ENCODE assay signal across 8 cellular contexts in the genomic region with DNA sequence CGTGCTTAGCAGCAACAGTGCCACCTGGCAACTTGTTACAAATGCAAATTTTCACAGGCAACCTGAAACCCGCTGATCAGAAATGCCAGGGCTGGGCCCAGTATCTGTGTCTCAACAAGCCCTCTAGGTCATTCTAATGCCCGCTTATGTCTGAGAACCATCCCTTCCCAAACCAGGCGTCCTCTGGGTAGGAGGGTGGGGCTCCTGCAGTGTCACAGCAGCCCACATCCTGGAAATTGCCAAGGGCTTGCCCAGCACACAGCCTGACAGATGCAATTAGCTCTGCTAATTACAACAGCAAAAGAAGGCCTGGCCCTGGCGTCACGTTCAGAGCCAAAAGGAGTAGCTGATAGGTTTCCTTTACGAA. TPM values are rescaled to one million over a fixed set of nuclear protein-coding genes. Genes with fewer than 3 reads are reported as not detected.
DNase-seq lines count a peak whose midpoint lies in the region; ATAC-seq and TF ChIP-seq lines count a peak whose summit lies in the region.

No MANE protein-coding gene starts in this region.

- no peaks in the 10 kb centered on the region for H3K27me3 ChIP-seq in left ventricle myocardium inferior (ENCODE audit: low read depth)
- H3K27me3 ChIP-seq in MG63: no peaks in the 10 kb centered on the region
- no peaks in the 10 kb centered on the region for H3K27me3 ChIP-seq in Caco-2 (replicated peaks; ENCODE audit: control insufficient read depth, insufficient read depth, low read length)

- DNase-seq in AML-193 (lab: John Stamatoyannopoulos, UW): peak; percentile 54 to 60
- DNase-seq in SKM-1 (lab: John Stamatoyannopoulos, UW; ENCODE audit: unreplicated experiment): peak; percentile 46
- no peak for DNase-seq in left ventricle myocardium inferior
- no peak for DNase-seq in MG63
- DNase-seq in Caco-2: no peak
- no peak for DNase-seq in GDM1 (lab: John Stamatoyannopoulos, UW)
- no peak for DNase-seq in occipital lobe (lab: John Stamatoyannopoulos, UW)

- H3K27me3 Mint-ChIP-seq in Caco-2 (ENCODE audit: insufficient read depth, unreplicated experiment): no peaks in the 10 kb centered on the region

- POLR2A ChIA-PET in Caco-2 (lab: Charles Lee): no interaction called here

- H3K36me3 ChIP-seq in left ventricle myocardium inferior: no peaks in the 10 kb centered on the region
- peaks cover 42% of the 10 kb centered on the region for H3K36me3 ChIP-seq in MG63
- H3K36me3 ChIP-seq in Caco-2 (ENCODE audit: control insufficient read depth, insufficient read depth, low read length): no peaks in the 10 kb centered on the region

- no peaks in the 10 kb centered on the region for H3K36me3 Mint-ChIP-seq in Caco-2 (ENCODE audit: insufficient read depth, unreplicated experiment)

- H3K27ac Mint-ChIP-seq in Caco-2 (ENCODE audit: unreplicated experiment): no peak overlapping the region

- H3K27ac ChIP-seq in left ventricle myocardium inferior (replicated peaks): peak overlapping the region; percentile 99

- no peaks in the 10 kb centered on the region for H3K9me3 ChIP-seq in left ventricle myocardium inferior (replicated peaks)
- no peaks in the 10 kb centered on the region for H3K9me3 ChIP-seq in MG63
- no peaks in the 10 kb centered on the region for H3K9me3 ChIP-seq in Caco-2

- BruUV-seq in Caco-2 (replicated peaks; lab: Mats Ljungman, UMichigan): no TSS peak

- peak; percentile 52 for ATAC-seq in GM21447 (IDR thresholded peaks at IDR 0.05; ENCODE audit: unreplicated experiment)

- CTCF ChIA-PET in Caco-2 (lab: Charles Lee): no interaction called here

- TF ChIP-seq CTCF in left ventricle myocardium inferior (IDR thresholded peaks at IDR 0.05; ENCODE audit: borderline replicate concordance) (no peak), Caco-2 (IDR thresholded peaks at IDR 0.05; ENCODE audit: insufficient read depth in 1 of 2, low read depth in 1 of 2, low read length in 1 of 2, severe bottlenecking in 1 of 2, unreplicated experiment in 1 of 2) (no peak)

- H3K4me1 Mint-ChIP-seq in Caco-2 (ENCODE audit: low read depth, unreplicated experiment): no peaks in the 10 kb centered on the region

- intact Hi-C loops in left ventricle myocardium inferior (cut with micrococcal nuclease) (no loop called here), Caco-2 (cut with micrococcal nuclease; ENCODE audit: unreplicated experiment) (no loop called here)

- H3K9me3 Mint-ChIP-seq in Caco-2 (ENCODE audit: unreplicated experiment): no peaks in the 10 kb centered on the region

- H3K4me1 ChIP-seq in left ventricle myocardium inferior (peaks cover 100% of the 10 kb centered on the region), Caco-2 (no peaks in the 10 kb centered on the region)

- no peak overlapping the region for H3K4me3 Mint-ChIP-seq in Caco-2 (ENCODE audit: unreplicated experiment)

- no peak overlapping the region for H3K4me3 ChIP-seq in left ventricle myocardium inferior
- no peak overlapping the region for H3K4me3 ChIP-seq in MG63
- H3K4me3 ChIP-seq in Caco-2 (ENCODE audit: low read depth, low read length): no peak overlapping the region

RNA-seq across cellular contexts. Expression of gene ITPRIP, which starts 15.9 kb away (rescaled TPM):
- total RNA-seq in left ventricle myocardium inferior: 35.4 TPM
- 5.6 and 15.5 TPM in 2 replicates for total RNA-seq in MG63 (2014; rRNA removed; shearing (Covaris generic); ENCODE audit: low replicate concordance)
- total RNA-seq in Caco-2 (2022): 3.1 and 3.4 TPM in 2 replicates
- 1.6 TPM for total RNA-seq in occipital lobe

RNA-seq across cellular contexts. Expression of gene CFAP58, which starts 31.2 kb away (rescaled TPM):
- total RNA-seq in left ventricle myocardium inferior (3.5 TPM), Caco-2 (2022) (not detected in 2 replicates), occipital lobe (0.62 TPM)
- total RNA-seq in MG63 (2014; rRNA removed; shearing (Covaris generic); ENCODE audit: low replicate concordance): 0.05 and 0.20 TPM in 2 replicates

RNA-seq across cellular contexts. Expression of gene GSTO2, which starts 53.4 kb away (rescaled TPM):
- total RNA-seq in left ventricle myocardium inferior: 0.80 TPM
- 0.62 and 1.8 TPM in 2 replicates for total RNA-seq in MG63 (2014; rRNA removed; shearing (Covaris generic); ENCODE audit: low replicate concordance)
- total RNA-seq in Caco-2 (2022): 1.1 and 1.4 TPM in 2 replicates
- total RNA-seq in occipital lobe: 0.62 TPM

Comparison
In these comparisons a context has a peak if more than half of its experiments do, and no peak if none do; other contexts are left out.
1. DNase-seq: peak in AML-193 (2 of 2) and SKM-1 (single experiment); none in left ventricle myocardium inferior (single experiment), MG63 (single experiment), Caco-2 (0 of 2), GDM1 (single experiment) and occipital lobe (single experiment).